ENCODE assay signal across 8 cellular contexts in the genomic region with DNA sequence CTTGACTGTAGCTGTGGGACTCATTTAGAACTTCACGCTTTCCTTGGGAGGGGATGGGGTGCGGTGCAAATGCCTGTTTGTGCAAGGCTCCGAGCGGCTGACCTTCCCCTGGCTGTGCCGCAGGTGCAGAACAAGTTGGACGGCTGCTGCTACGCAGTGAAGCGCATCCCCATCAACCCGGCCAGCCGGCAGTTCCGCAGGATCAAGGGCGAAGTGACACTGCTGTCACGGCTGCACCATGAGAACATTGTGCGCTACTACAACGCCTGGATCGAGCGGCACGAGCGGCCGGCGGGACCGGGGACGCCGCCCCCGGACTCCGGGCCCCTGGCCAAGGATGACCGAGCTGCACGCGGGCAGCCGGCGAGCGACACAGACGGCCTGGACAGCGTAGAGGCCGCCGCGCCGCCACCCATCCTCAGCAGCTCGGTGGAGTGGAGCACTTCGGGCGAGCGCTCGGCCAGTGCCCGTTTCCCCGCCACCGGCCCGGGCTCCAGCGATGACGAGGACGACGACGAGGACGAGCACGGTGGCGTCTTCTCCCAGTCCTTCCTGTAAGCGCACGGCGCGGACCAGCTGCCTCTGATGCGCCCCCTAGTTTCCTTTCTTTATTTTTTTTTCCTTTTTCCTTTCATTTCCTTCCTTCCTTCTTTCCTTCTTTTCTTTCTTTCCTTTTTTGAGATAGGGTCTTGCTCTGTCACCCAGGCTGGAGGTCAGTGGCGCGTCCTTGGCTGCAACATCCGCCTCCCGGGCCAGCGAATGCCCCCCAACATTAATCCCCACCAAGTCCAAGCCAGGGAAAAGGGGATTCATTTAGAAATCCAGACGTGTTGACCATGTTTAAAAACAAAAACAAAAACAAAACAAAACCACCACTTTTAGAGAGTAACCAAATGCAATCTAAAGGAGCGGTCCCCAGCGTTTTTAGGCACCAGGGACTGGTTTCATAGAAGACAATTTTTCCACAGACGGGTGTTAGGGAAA. TPM values are rescaled to one million over a fixed set of nuclear protein-coding genes. Genes with fewer than 3 reads are reported as not detected.
A peak's percentile ranks its signal among the peaks of the same experiment; 100 is the strongest.
DNase-seq lines count a peak whose midpoint lies in the region; ATAC-seq and TF ChIP-seq lines count a peak whose summit lies in the region.

No MANE protein-coding gene starts in this region.

- no peaks in the 10 kb centered on the region for H3K4me1 Mint-ChIP-seq in T-helper 2 cell treated with Interferon-gamma antibody and Interleukin-4, amounts not matched to agents 5 μg/mL and 100 μg/mL, for 36 hours (ENCODE audit: low read depth)

- H3K27ac ChIP-seq in caudate nucleus (ENCODE audit: low read depth, low read length): peak overlapping the region; percentile 94
- no peak overlapping the region for H3K27ac ChIP-seq in iPS-20b (ENCODE audit: low read length)
- H3K27ac ChIP-seq in gastrocnemius medialis: peak overlapping the region; percentile 63 to 76 (median 72)
- H3K27ac ChIP-seq in MM.1S (ENCODE audit: low read length): no peak overlapping the region

- peak; percentile 83 to 84 for ATAC-seq in gastrocnemius medialis

- H3K27ac Mint-ChIP-seq in T-helper 2 cell treated with Interferon-gamma antibody and Interleukin-4, amounts not matched to agents 5 μg/mL and 100 μg/mL, for 36 hours: no peak overlapping the region

- DNase-seq in ELR (ENCODE audit: low read depth) (peak; percentile 80), NCI-H526 (lab: John Stamatoyannopoulos, UW) (peak; percentile 83 to 95), caudate nucleus (lab: John Stamatoyannopoulos, UW) (peak in 58 of 61 donors; percentile 12 to 89 (median 68)), gastrocnemius medialis (peak; percentile 11 to 51), COLO829 (ENCODE audit: low spot score) (no peak), MM.1S (no peak)
- no peak for DNase-seq in T-helper 2 cell treated with Interferon-gamma antibody and Interleukin-4, amounts not matched to agents 5 μg/mL and 100 μg/mL, for 36 hours (ENCODE audit: low spot score)

- H3K4me2 ChIP-seq in MM.1S (ENCODE audit: low read depth, low read length): no peak overlapping the region

- no peaks in the 10 kb centered on the region for H3K9me2 ChIP-seq in MM.1S (replicated peaks; ENCODE audit: insufficient read depth, low read length)

- H3K9me3 ChIP-seq in iPS-20b (ENCODE audit: insufficient read depth, low read depth, low read length): no peaks in the 10 kb centered on the region
- no peaks in the 10 kb centered on the region for H3K9me3 ChIP-seq in gastrocnemius medialis
- no peaks in the 10 kb centered on the region for H3K9me3 ChIP-seq in MM.1S (replicated peaks; ENCODE audit: insufficient read depth, low read length)

- TF ChIP-seq POLR2A in gastrocnemius medialis (IDR thresholded peaks at IDR 0.05): no peak

- peak in 3 of 5 experiments; percentile 24 to 55 (median 48) for TF ChIP-seq CTCF in gastrocnemius medialis (IDR thresholded peaks at IDR 0.05 in 4 of 5, conservative IDR thresholded peaks at IDR 0.05 in 1 of 5)
- TF ChIP-seq CTCF in MM.1S (IDR thresholded peaks at IDR 0.05; ENCODE audit: low read length): no peak

- H3K27me3 ChIP-seq in iPS-20b (ENCODE audit: insufficient read depth, low read length): no peaks in the 10 kb centered on the region
- no peaks in the 10 kb centered on the region for H3K27me3 ChIP-seq in gastrocnemius medialis
- no peaks in the 10 kb centered on the region for H3K27me3 ChIP-seq in MM.1S (replicated peaks; ENCODE audit: insufficient read depth, low read length)

- no peaks in the 10 kb centered on the region for H3F3A ChIP-seq in MM.1S (ENCODE audit: insufficient read depth, low read length)

- in situ Hi-C loops in gastrocnemius medialis (cut with MboI; ENCODE audit: low sequenced_read_pairs in 4 of 4): loop anchor here in 1 of 4 donors (10.0 kb wide), 1 partner anchor 192 kb away; a partner anchor contains a TSS

- peaks cover 72% of the 10 kb centered on the region for H3K36me3 ChIP-seq in iPS-20b (ENCODE audit: insufficient read depth, low read depth, low read length)
- peaks cover 0 to 31% of the 10 kb centered on the region in 2 donors for H3K36me3 ChIP-seq in gastrocnemius medialis
- H3K36me3 ChIP-seq in MM.1S (replicated peaks; ENCODE audit: insufficient read depth, low read length): no peaks in the 10 kb centered on the region; the same call in 1 of the 2 replicates

- intact Hi-C loops in gastrocnemius medialis (cut with DNase I; ENCODE audit: low total_unique reads): loop anchor here (2.0 kb wide), 1 partner anchor 190 kb away; no protein-coding TSS in a partner anchor

- H2AFZ ChIP-seq in MM.1S (ENCODE audit: low read length): no peak overlapping the region

- H3K27me3 Mint-ChIP-seq in T-helper 2 cell treated with Interferon-gamma antibody and Interleukin-4, amounts not matched to agents 5 μg/mL and 100 μg/mL, for 36 hours (ENCODE audit: low read depth): no peaks in the 10 kb centered on the region

- no peak overlapping the region for H3K4me3 Mint-ChIP-seq in T-helper 2 cell treated with Interferon-gamma antibody and Interleukin-4, amounts not matched to agents 5 μg/mL and 100 μg/mL, for 36 hours

- H3K9ac ChIP-seq in iPS-20b (ENCODE audit: low read depth, low read length) (peak overlapping the region; percentile 70; the same call in 1 of the 2 replicates), MM.1S (ENCODE audit: low read length) (no peak overlapping the region)

- H3K36me3 Mint-ChIP-seq in T-helper 2 cell treated with Interferon-gamma antibody and Interleukin-4, amounts not matched to agents 5 μg/mL and 100 μg/mL, for 36 hours (ENCODE audit: low read depth): peaks cover 25% of the 10 kb centered on the region

- no peaks in the 10 kb centered on the region for H3K79me2 ChIP-seq in MM.1S (ENCODE audit: low read length)

- H3K4me3 ChIP-seq in iPS-20b (ENCODE audit: low read length): peak overlapping the region; percentile 66; the same call in 1 of the 2 replicates
- H3K4me3 ChIP-seq in gastrocnemius medialis: peak overlapping the region; percentile 54 to 59 (median 56)
- H3K4me3 ChIP-seq in MM.1S (ENCODE audit: low read length): no peak overlapping the region

- no peaks in the 10 kb centered on the region for H4K20me1 ChIP-seq in MM.1S (ENCODE audit: insufficient read depth, low read length)

- peaks cover 8% of the 10 kb centered on the region; the same call in 1 of the 2 replicates for H3K4me1 ChIP-seq in iPS-20b (ENCODE audit: insufficient read depth, low read length)
- H3K4me1 ChIP-seq in gastrocnemius medialis: no peaks in the 10 kb centered on the region
- H3K4me1 ChIP-seq in MM.1S (ENCODE audit: low read length): peaks cover 14% of the 10 kb centered on the region

- H3K9me3 Mint-ChIP-seq in T-helper 2 cell treated with Interferon-gamma antibody and Interleukin-4, amounts not matched to agents 5 μg/mL and 100 μg/mL, for 36 hours: no peaks in the 10 kb centered on the region

RNA-seq across cellular contexts. Expression of a gene that starts 42.7 kb away (rescaled TPM):
- 10 to 100 TPM; 18.8 to 37.5 (median 30.0) TPM for total RNA-seq in gastrocnemius medialis

RNA-seq across cellular contexts. Expression of a gene that starts 56.5 kb away (rescaled TPM):
- total RNA-seq in gastrocnemius medialis: 1 to 10 TPM; 1.1 to 3.0 (median 1.7) TPM

Comparison
In these comparisons a context has a peak if more than half of its experiments do, and no peak if none do; other contexts are left out.
1. DNase-seq: peak in ELR (single experiment), NCI-H526 (2 of 2), caudate nucleus (58 of 61) and gastrocnemius medialis (2 of 2); none in T-helper 2 cell treated with Interferon-gamma antibody and Interleukin-4, amounts not matched to agents 5 μg/mL and 100 μg/mL, for 36 hours (single experiment), COLO829 (single experiment) and MM.1S (single experiment).
2. H3K27ac ChIP-seq: peak in caudate nucleus (single experiment) and gastrocnemius medialis (4 of 4); none in iPS-20b (single experiment) and MM.1S (single experiment).